ENCODE assay signal across 8 cellular contexts in the genomic region with DNA sequence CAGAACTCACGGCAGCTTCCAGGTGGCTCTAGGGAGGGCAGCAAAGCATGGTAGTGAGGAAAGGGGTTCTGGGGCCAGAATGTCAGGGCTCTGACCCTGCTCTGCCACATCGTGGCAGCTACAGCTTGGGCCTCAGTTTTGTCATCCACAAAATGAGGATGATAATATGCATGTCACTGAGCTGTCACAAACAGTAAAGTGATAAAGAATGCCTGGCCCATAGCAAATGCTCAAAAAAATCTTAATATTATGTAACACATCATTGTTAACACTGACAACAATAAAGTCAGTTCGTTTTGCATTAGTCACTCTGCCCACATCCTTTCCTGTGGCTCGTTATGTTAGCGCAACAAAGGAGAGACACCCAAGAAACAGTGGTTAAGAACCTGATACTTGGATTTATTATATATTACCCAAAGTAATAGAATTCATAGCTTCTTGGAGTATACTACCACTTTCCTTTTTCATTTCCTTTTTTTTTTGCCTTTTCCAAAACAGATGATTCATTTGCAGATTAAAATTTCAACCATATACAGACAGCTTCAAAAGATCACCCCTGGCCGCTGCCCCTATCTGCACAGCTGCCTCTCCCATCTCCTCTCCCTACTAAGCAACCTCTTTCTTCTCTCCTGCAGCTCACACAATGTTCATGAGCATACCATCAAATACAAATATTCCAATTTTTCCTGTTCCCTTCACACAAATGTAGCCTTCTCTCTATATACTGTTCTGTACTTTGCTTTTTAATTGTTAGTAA. TPM values are rescaled to one million over a fixed set of nuclear protein-coding genes. Genes with fewer than 3 reads are reported as not detected.
A peak's percentile ranks its signal among the peaks of the same experiment; 100 is the strongest.
DNase-seq lines count a peak whose midpoint lies in the region; ATAC-seq and TF ChIP-seq lines count a peak whose summit lies in the region.

No MANE protein-coding gene starts in this region.

- no peak overlapping the region for H3K4me3 ChIP-seq in lower leg skin (ENCODE audit: low read depth, poor library complexity, severe bottlenecking)

- peaks cover 1% of the 10 kb centered on the region for H3K4me1 Mint-ChIP-seq in glutamatergic neuron (ENCODE audit: low read depth, unreplicated experiment)

- H3K27ac Mint-ChIP-seq in glutamatergic neuron (ENCODE audit: unreplicated experiment): no peak overlapping the region

- no peak for TF ChIP-seq POLR2A in lower leg skin (IDR thresholded peaks at IDR 0.05)

- H3K27me3 Mint-ChIP-seq in glutamatergic neuron (ENCODE audit: unreplicated experiment): no peaks in the 10 kb centered on the region

- peak; percentile 24 for DNase-seq in cardiac septum (ENCODE audit: low spot score)
- DNase-seq in left ventricle myocardium superior: no peak
- peak; percentile 66 for DNase-seq in NOMO-1 treated with dmso at 0.1 percent for 144 hours (lab: John Stamatoyannopoulos, UW; ENCODE audit: unreplicated experiment)
- peak; percentile 63 for DNase-seq in astrocyte of the hippocampus (ENCODE audit: low read depth, low spot score)
- DNase-seq in stromal cell of bone marrow (ENCODE audit: low read depth): peak; percentile 29
- DNase-seq in lower leg skin (ENCODE audit: low spot score in 2 of 2): no peak
- no peak for DNase-seq in GOT3 (lab: John Stamatoyannopoulos, UW)
- no peak for DNase-seq in glutamatergic neuron

- H3K9me3 Mint-ChIP-seq in glutamatergic neuron (ENCODE audit: unreplicated experiment): peaks cover 1% of the 10 kb centered on the region

- intact Hi-C loops in cardiac septum (cut with DNase I) (no loop called here), left ventricle myocardium superior (cut with micrococcal nuclease) (no loop called here), lower leg skin (cut with DNase I; ENCODE audit: low total_unique reads) (no loop called here)

- TF ChIP-seq CTCF in lower leg skin (IDR thresholded peaks at IDR 0.05) (no peak), glutamatergic neuron (IDR thresholded peaks at IDR 0.05; ENCODE audit: partially characterized antibody, unreplicated experiment) (no peak)

- H3K4me3 Mint-ChIP-seq in glutamatergic neuron (ENCODE audit: unreplicated experiment): no peak overlapping the region

- no peak for ATAC-seq in left ventricle myocardium superior

- WGBS in lower leg skin, 2 donors: 60 to 64% methylated on average over 6 of the region's 6 CpGs

- peaks cover 6% of the 10 kb centered on the region for H3K36me3 Mint-ChIP-seq in glutamatergic neuron (ENCODE audit: unreplicated experiment)

RNA-seq across cellular contexts. Expression of a gene that starts 45.5 kb away (rescaled TPM):
- total RNA-seq in cardiac septum (not detected), left ventricle myocardium superior (not detected), lower leg skin (1 to 10 TPM in 1 of 4 donors, not detected in 3; 1.2 TPM), glutamatergic neuron (ENCODE audit: unreplicated experiment) (3.8 TPM)

Comparison
In these comparisons a context has a peak if more than half of its experiments do, and no peak if none do; other contexts are left out.
1. DNase-seq: peak in cardiac septum (single experiment), NOMO-1 treated with dmso at 0.1 percent for 144 hours (single experiment), astrocyte of the hippocampus (single experiment) and stromal cell of bone marrow (single experiment); none in left ventricle myocardium superior (single experiment), lower leg skin (0 of 2), GOT3 (single experiment) and glutamatergic neuron (single experiment).